Comparison of ENCODE assay signal across 1 cellular context in the genomic region with DNA sequence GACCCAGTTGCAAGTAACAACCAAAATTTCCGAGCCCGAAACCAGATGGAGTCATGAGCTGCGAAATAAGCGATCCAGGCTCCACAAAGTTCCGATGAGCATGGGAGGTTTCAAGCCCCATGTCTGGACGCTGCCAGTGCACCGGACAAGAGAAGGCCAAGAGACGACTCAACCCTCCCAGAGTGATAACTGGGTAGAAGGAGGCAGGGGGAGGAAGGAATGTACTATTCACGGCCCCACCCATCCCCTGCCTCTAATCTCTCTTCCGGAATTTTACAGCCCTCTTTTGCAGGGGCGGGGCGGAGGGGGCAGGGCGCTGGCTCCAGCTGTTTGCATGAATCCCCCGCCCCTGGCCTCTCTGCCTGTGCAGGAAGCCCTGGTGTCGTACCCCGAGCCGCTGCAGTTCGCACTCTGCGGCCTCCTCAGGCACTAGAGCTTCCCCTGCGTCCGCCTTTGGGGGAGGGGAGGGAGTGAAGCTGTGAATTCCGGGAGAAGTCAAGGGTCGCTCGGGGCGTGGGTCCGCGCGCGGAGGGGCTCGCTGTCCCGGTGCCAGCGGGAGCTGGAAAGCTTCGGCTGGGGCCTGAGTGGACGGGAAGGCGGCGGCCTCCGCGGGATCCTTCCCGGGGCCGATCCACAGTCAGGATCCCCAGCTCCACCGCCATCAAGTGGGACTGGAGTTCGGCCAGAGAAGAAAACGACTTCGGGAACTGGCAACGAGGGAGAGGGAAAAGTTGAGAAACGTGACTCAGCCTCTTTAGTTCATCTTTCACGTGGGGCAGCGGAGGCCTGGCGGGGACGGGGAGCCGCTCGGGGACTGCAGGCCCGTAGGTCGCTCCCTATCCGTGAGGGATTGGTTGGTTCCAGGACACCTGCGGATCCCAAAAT.
TF ChIP-seq lines count a peak whose summit lies in the region.

No MANE protein-coding gene starts in this region.

TF ChIP-seq in HepG2, 621 proteins besides CTCF, POLR2A, EP300 and RAD21 (continued from another document and continues in another):
- TF ChIP-seq, protein P1, sequence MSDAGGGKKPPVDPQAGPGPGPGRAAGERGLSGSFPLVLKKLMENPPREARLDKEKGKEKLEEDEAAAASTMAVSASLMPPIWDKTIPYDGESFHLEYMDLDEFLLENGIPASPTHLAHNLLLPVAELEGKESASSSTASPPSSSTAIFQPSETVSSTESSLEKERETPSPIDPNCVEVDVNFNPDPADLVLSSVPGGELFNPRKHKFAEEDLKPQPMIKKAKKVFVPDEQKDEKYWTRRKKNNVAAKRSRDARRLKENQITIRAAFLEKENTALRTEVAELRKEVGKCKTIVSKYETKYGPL (CRISPR knock-in tag; IDR thresholded peaks at IDR 0.05) = no peak
- TF ChIP-seq ZNF784 (CRISPR knock-in tag; IDR thresholded peaks at IDR 0.05; ENCODE audit: borderline replicate concordance) = no peak
- TF ChIP-seq HMG20B (CRISPR knock-in tag; conservative IDR thresholded peaks at IDR 0.05) = no peak
- TF ChIP-seq ZBTB20 (CRISPR knock-in tag; IDR thresholded peaks at IDR 0.05; ENCODE audit: borderline replicate concordance, low read depth) = no peak
- no peak for TF ChIP-seq ZNF24 (IDR thresholded peaks at IDR 0.05)
- TF ChIP-seq ARNT2 (CRISPR knock-in tag; IDR thresholded peaks at IDR 0.05; ENCODE audit: low read depth) = no peak
- TF ChIP-seq ZMYM3 (CRISPR knock-in tag; IDR thresholded peaks at IDR 0.05) = peak; percentile 60; the same call in 1 of the 2 replicates
- TF ChIP-seq ZBTB42 (CRISPR knock-in tag; IDR thresholded peaks at IDR 0.05) = no peak
- peak; percentile 56 for TF ChIP-seq KAT8 (CRISPR knock-in tag; IDR thresholded peaks at IDR 0.05)
- TF ChIP-seq ZNF713 (CRISPR knock-in tag; IDR thresholded peaks at IDR 0.05) = no peak
- TF ChIP-seq ZNF281 (CRISPR knock-in tag; IDR thresholded peaks at IDR 0.05; ENCODE audit: borderline replicate concordance) = peak; percentile 75
- TF ChIP-seq MXI1 (IDR thresholded peaks at IDR 0.05; ENCODE audit: borderline replicate concordance, low read depth, low read length) = no peak
- TF ChIP-seq CC2D1A (CRISPR knock-in tag; IDR thresholded peaks at IDR 0.05) = no peak
- TF ChIP-seq FOXP1 (IDR thresholded peaks at IDR 0.05) = no peak
- TF ChIP-seq FOXP1 (CRISPR knock-in tag; IDR thresholded peaks at IDR 0.05) = no peak
- TF ChIP-seq ZNF501 (CRISPR knock-in tag; IDR thresholded peaks at IDR 0.05) = no peak
- no peak for TF ChIP-seq PRMT3 (CRISPR knock-in tag; IDR thresholded peaks at IDR 0.05; ENCODE audit: borderline replicate concordance, low read depth)
- no peak for TF ChIP-seq ZSCAN31 (CRISPR knock-in tag; IDR thresholded peaks at IDR 0.05; ENCODE audit: low read depth)
- TF ChIP-seq ZNF816 (CRISPR knock-in tag; IDR thresholded peaks at IDR 0.05; ENCODE audit: borderline replicate concordance) = no peak
- TF ChIP-seq SOX5 (CRISPR knock-in tag; IDR thresholded peaks at IDR 0.05; ENCODE audit: borderline replicate concordance) = peak; percentile 14; the same call in 1 of the 2 replicates
- TF ChIP-seq MTF2 (CRISPR knock-in tag; IDR thresholded peaks at IDR 0.05; ENCODE audit: borderline replicate concordance) = no peak
- TF ChIP-seq, protein P2, sequence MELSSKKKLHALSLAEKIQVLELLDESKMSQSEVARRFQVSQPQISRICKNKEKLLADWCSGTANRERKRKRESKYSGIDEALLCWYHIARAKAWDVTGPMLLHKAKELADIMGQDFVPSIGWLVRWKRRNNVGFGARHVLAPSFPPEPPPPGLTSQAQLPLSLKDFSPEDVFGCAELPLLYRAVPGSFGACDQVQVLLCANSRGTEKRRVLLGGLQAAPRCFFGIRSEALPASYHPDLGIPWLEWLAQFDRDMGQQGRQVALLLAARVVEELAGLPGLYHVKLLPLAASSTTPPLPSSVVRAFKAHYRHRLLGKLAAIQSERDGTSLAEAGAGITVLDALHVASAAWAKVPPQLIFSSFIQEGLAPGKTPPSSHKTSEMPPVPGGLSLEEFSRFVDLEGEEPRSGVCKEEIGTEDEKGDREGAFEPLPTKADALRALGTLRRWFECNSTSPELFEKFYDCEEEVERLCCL (CRISPR knock-in tag; IDR thresholded peaks at IDR 0.05; ENCODE audit: borderline replicate concordance) = no peak
- TF ChIP-seq, protein P3, sequence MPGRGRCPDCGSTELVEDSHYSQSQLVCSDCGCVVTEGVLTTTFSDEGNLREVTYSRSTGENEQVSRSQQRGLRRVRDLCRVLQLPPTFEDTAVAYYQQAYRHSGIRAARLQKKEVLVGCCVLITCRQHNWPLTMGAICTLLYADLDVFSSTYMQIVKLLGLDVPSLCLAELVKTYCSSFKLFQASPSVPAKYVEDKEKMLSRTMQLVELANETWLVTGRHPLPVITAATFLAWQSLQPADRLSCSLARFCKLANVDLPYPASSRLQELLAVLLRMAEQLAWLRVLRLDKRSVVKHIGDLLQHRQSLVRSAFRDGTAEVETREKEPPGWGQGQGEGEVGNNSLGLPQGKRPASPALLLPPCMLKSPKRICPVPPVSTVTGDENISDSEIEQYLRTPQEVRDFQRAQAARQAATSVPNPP (CRISPR knock-in tag; IDR thresholded peaks at IDR 0.05) = no peak
- no peak for TF ChIP-seq ATAD3A (CRISPR knock-in tag; IDR thresholded peaks at IDR 0.05)
- no peak for TF ChIP-seq CCAR2 (optimal IDR thresholded peaks at IDR 0.05; ENCODE audit: low read depth, low read length)
- TF ChIP-seq, protein P4, sequence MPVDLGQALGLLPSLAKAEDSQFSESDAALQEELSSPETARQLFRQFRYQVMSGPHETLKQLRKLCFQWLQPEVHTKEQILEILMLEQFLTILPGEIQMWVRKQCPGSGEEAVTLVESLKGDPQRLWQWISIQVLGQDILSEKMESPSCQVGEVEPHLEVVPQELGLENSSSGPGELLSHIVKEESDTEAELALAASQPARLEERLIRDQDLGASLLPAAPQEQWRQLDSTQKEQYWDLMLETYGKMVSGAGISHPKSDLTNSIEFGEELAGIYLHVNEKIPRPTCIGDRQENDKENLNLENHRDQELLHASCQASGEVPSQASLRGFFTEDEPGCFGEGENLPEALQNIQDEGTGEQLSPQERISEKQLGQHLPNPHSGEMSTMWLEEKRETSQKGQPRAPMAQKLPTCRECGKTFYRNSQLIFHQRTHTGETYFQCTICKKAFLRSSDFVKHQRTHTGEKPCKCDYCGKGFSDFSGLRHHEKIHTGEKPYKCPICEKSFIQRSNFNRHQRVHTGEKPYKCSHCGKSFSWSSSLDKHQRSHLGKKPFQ (CRISPR knock-in tag; IDR thresholded peaks at IDR 0.05; ENCODE audit: insufficient replicate concordance) = no peak
- no peak for TF ChIP-seq ZNF572 (CRISPR knock-in tag; IDR thresholded peaks at IDR 0.05)
- no peak for TF ChIP-seq ZMYM4 (CRISPR knock-in tag; IDR thresholded peaks at IDR 0.05)
- TF ChIP-seq ZNF530 (CRISPR knock-in tag; IDR thresholded peaks at IDR 0.05; ENCODE audit: low read depth) = no peak
- TF ChIP-seq ZNF136 (CRISPR knock-in tag; IDR thresholded peaks at IDR 0.05; ENCODE audit: low read depth) = no peak
- TF ChIP-seq HOXD1 (CRISPR knock-in tag; IDR thresholded peaks at IDR 0.05) = no peak
- TF ChIP-seq AKAP8 (CRISPR knock-in tag; IDR thresholded peaks at IDR 0.05) = no peak
- TF ChIP-seq GPN1 (CRISPR knock-in tag; IDR thresholded peaks at IDR 0.05; ENCODE audit: borderline replicate concordance) = no peak
- TF ChIP-seq POLR2G (IDR thresholded peaks at IDR 0.05; ENCODE audit: low read depth, low read length) = no peak
- TF ChIP-seq RBM39 (IDR thresholded peaks at IDR 0.05; ENCODE audit: low read depth, low read length, poor library complexity, severe bottlenecking) = peak; percentile 79
- TF ChIP-seq POGZ (CRISPR knock-in tag; IDR thresholded peaks at IDR 0.05) = no peak
- TF ChIP-seq, protein P5, sequence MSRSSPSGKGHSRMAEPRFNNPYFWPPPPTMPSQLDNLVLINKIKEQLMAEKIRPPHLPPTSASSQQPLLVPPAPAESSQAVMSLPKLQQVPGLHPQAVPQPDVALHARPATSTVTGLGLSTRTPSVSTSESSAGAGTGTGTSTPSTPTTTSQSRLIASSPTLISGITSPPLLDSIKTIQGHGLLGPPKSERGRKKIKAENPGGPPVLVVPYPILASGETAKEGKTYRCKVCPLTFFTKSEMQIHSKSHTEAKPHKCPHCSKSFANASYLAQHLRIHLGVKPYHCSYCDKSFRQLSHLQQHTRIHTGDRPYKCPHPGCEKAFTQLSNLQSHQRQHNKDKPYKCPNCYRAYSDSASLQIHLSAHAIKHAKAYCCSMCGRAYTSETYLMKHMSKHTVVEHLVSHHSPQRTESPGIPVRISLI (CRISPR knock-in tag; IDR thresholded peaks at IDR 0.05; ENCODE audit: borderline replicate concordance) = no peak
- TF ChIP-seq TOE1 (CRISPR knock-in tag; IDR thresholded peaks at IDR 0.05) = no peak
- TF ChIP-seq ZSCAN22 (CRISPR knock-in tag; IDR thresholded peaks at IDR 0.05) = no peak
- TF ChIP-seq NR2F6 (IDR thresholded peaks at IDR 0.05) = no peak
- TF ChIP-seq NR2F6 (CRISPR knock-in tag; IDR thresholded peaks at IDR 0.05) = 0 out of 2 replicates have a peak, but pooled peaks have one; percentile 41
- no peak for TF ChIP-seq ATM (IDR thresholded peaks at IDR 0.05; ENCODE audit: borderline replicate concordance)
- no peak for TF ChIP-seq ZEB1 (IDR thresholded peaks at IDR 0.05; ENCODE audit: insufficient replicate concordance, low read depth)
- no peak for TF ChIP-seq GTF2F1 (IDR thresholded peaks at IDR 0.05; ENCODE audit: low read length)
- TF ChIP-seq, protein P6, sequence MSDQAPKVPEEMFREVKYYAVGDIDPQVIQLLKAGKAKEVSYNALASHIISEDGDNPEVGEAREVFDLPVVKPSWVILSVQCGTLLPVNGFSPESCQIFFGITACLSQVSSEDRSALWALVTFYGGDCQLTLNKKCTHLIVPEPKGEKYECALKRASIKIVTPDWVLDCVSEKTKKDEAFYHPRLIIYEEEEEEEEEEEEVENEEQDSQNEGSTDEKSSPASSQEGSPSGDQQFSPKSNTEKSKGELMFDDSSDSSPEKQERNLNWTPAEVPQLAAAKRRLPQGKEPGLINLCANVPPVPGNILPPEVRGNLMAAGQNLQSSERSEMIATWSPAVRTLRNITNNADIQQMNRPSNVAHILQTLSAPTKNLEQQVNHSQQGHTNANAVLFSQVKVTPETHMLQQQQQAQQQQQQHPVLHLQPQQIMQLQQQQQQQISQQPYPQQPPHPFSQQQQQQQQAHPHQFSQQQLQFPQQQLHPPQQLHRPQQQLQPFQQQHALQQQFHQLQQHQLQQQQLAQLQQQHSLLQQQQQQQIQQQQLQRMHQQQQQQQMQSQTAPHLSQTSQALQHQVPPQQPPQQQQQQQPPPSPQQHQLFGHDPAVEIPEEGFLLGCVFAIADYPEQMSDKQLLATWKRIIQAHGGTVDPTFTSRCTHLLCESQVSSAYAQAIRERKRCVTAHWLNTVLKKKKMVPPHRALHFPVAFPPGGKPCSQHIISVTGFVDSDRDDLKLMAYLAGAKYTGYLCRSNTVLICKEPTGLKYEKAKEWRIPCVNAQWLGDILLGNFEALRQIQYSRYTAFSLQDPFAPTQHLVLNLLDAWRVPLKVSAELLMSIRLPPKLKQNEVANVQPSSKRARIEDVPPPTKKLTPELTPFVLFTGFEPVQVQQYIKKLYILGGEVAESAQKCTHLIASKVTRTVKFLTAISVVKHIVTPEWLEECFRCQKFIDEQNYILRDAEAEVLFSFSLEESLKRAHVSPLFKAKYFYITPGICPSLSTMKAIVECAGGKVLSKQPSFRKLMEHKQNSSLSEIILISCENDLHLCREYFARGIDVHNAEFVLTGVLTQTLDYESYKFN (CRISPR knock-in tag; conservative IDR thresholded peaks at IDR 0.05) = peak; percentile 27; the same call in 1 of the 2 replicates
- TF ChIP-seq PRDM10 (CRISPR knock-in tag; IDR thresholded peaks at IDR 0.05; ENCODE audit: low read depth) = 0 out of 2 replicates have a peak, but pooled peaks have one; percentile 20
- peak; percentile 82 for TF ChIP-seq ZBTB38 (CRISPR knock-in tag; IDR thresholded peaks at IDR 0.05)
